In genomic region chr10:133592716-133593115, GRCh38 we compare ENCODE assay signal across 20 cellular contexts. TPM values are rescaled to one million over a fixed set of nuclear protein-coding genes. Genes with fewer than 3 reads are reported as not detected.
DNase-seq lines count a peak whose midpoint lies in the region; ATAC-seq lines count a peak whose summit lies in the region.
"Had no signal": no experiment of that assay in that cellular context is flagged by ENCODE, and none has a peak within 500 bp of the region (broad histone marks: within the 10 kb centered on the region; RNA-seq: fewer than 3 reads in every experiment).

No MANE protein-coding gene starts in this region.

- POLR2A ChIA-PET in activated CD4-positive, alpha-beta T cell treated with anti-CD3 and anti-CD28 coated beads for 36 hours (lab: Charles Lee) = no interaction called here

- peaks cover 17% of the 10 kb centered on the region for H3K27me3 Mint-ChIP-seq in activated CD4-positive, alpha-beta T cell treated with anti-CD3 and anti-CD28 coated beads for 36 hours

- H3K36me3 Mint-ChIP-seq in activated CD4-positive, alpha-beta T cell treated with anti-CD3 and anti-CD28 coated beads for 36 hours (ENCODE audit: low read depth) = no peaks in the 10 kb centered on the region
- H3K36me3 Mint-ChIP-seq: CD4-positive, alpha-beta memory T cell had no signal

- H3K9me3 Mint-ChIP-seq in activated CD4-positive, alpha-beta T cell treated with anti-CD3 and anti-CD28 coated beads for 36 hours (ENCODE audit: low read depth) = no peaks in the 10 kb centered on the region
- H3K9me3 Mint-ChIP-seq: CD4-positive, alpha-beta memory T cell had no signal

- no peaks in the 10 kb centered on the region for H3K4me1 Mint-ChIP-seq in activated CD4-positive, alpha-beta T cell treated with anti-CD3 and anti-CD28 coated beads for 36 hours
- H3K4me1 Mint-ChIP-seq: CD4-positive, alpha-beta memory T cell; GM23338; H9 had no signal

- H3K27ac Mint-ChIP-seq in activated CD4-positive, alpha-beta T cell treated with anti-CD3 and anti-CD28 coated beads for 36 hours = no peak overlapping the region
- H3K27ac Mint-ChIP-seq: CD4-positive, alpha-beta memory T cell; GM23338; H9 had no signal

- intact Hi-C loops in activated CD4-positive, alpha-beta T cell treated with anti-CD3 and anti-CD28 coated beads for 36 hours (cut with DNase I, micrococcal nuclease) = no loop called here

- no peak for ATAC-seq in HG03342 (IDR thresholded peaks at IDR 0.05; ENCODE audit: unreplicated experiment)
- no peak for ATAC-seq in activated CD4-positive, alpha-beta T cell treated with anti-CD3 and anti-CD28 coated beads for 36 hours
- ATAC-seq: GM12878, GM23338, HCT116 had no signal

- CTCF ChIA-PET in activated CD4-positive, alpha-beta T cell treated with anti-CD3 and anti-CD28 coated beads for 36 hours (lab: Charles Lee) = no interaction called here

- DNase-seq in NCI-H748 (lab: John Stamatoyannopoulos, UW; ENCODE audit: unreplicated experiment) (peak; percentile 6), NCI-H748 treated with DMSO at 0.1 percent for 48 hours (lab: John Stamatoyannopoulos, UW) (no peak), DMS153 treated with DMSO at 0.1 percent for 48 hours (lab: John Stamatoyannopoulos, UW; ENCODE audit: unreplicated experiment) (peak; percentile 50), NCI-H2029 treated with DMSO at 0.1 percent for 48 hours (lab: John Stamatoyannopoulos, UW) (peak; percentile 17)
- DNase-seq in activated CD4-positive, alpha-beta T cell treated with anti-CD3 and anti-CD28 coated beads for 36 hours = no peak
- DNase-seq: C1 segment of cervical spinal cord; Calu3; CD4-positive, alpha-beta memory T cell; COR-L47; DMS79; EL; GDM1; H9 had no signal

- H3K4me3 Mint-ChIP-seq in activated CD4-positive, alpha-beta T cell treated with anti-CD3 and anti-CD28 coated beads for 36 hours = no peak overlapping the region
- H3K4me3 Mint-ChIP-seq: CD4-positive, alpha-beta memory T cell; GM23338; H9 had no signal

RNA-seq across cellular contexts. Expression of gene SYCE1, which starts 27.3 kb away (rescaled TPM):
- total RNA-seq in activated CD4-positive, alpha-beta T cell treated with anti-CD3 and anti-CD28 coated beads for 36 hours = under 1 TPM; 0.19 to 0.66 TPM
- total RNA-seq: A172, A673, Calu3, GM12878, GM23338, H4, H9 had no signal

RNA-seq across cellular contexts. Expression of gene FRG2B, which starts 33.9 kb away (rescaled TPM):
- not detected for total RNA-seq in activated CD4-positive, alpha-beta T cell treated with anti-CD3 and anti-CD28 coated beads for 36 hours
- total RNA-seq: A172; A673; Calu3; CD4-positive, alpha-beta memory T cell; GM12878; GM23338; H9 had no signal

Comparison
In these comparisons a context has a peak if more than half of its experiments do, and no peak if none do; other contexts are left out.
1. DNase-seq: peak in NCI-H748 (single experiment), DMS153 treated with DMSO at 0.1 percent for 48 hours (single experiment) and NCI-H2029 treated with DMSO at 0.1 percent for 48 hours (single experiment); none in NCI-H748 treated with DMSO at 0.1 percent for 48 hours (single experiment) and activated CD4-positive, alpha-beta T cell treated with anti-CD3 and anti-CD28 coated beads for 36 hours (single experiment).